ENCODE assay signal across 19 cellular contexts in the genomic region with DNA sequence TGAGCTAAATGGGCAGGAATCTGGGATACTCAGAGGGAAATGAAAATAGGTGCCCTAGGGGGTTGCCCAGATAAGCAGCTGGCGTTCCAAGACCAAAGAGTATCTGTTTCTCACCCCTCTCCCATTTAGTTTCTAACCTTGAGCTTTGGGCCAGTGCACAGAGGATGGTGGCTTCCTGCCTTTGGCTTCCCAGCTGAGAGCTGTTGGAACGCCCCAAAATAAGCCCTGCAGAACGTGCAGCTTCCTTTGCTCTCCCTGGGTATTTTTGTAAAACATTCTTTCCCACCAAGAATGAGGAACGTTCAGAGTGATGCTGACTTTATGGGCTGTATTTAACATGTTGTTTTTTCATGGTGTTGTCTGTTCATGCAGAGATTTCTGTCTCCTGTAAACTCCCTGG.
DNase-seq lines count a peak whose midpoint lies in the region; ATAC-seq and TF ChIP-seq lines count a peak whose summit lies in the region.
"Had no signal": no experiment of that assay in that cellular context is flagged by ENCODE, and none has a peak within 500 bp of the region (broad histone marks: within the 10 kb centered on the region; RNA-seq: fewer than 3 reads in every experiment).

No MANE protein-coding gene starts in this region.

- H3K27me3 ChIP-seq in DOHH2 (ENCODE audit: control insufficient read depth, low read length) (no peaks in the 10 kb centered on the region), muscle layer of colon (ENCODE audit: control insufficient read depth in 1 of 2, insufficient read depth in 2 of 2, low read length in 2 of 2) (no peaks in the 10 kb centered on the region), thoracic aorta (replicated peaks; ENCODE audit: insufficient read depth) (no peaks in the 10 kb centered on the region)

- H3K4me2 ChIP-seq in DOHH2 (ENCODE audit: low read length), result peak overlapping the region; percentile 81

- peaks cover 86% of the 10 kb centered on the region for H3K4me1 ChIP-seq in DOHH2 (ENCODE audit: control insufficient read depth, low read length)
- H3K4me1 ChIP-seq in muscle layer of colon (ENCODE audit: insufficient read depth, low read length), result peaks cover 47% of the 10 kb centered on the region
- peaks cover 38 to 81% of the 10 kb centered on the region in 2 donors for H3K4me1 ChIP-seq in thoracic aorta (ENCODE audit: control insufficient read depth in 1 of 2, low read depth in 2 of 2)

- H3K27me3 Mint-ChIP-seq in activated T-helper 17 cell treated with anti-CD3 and anti-CD28 coated beads, Interleukin-2, amount 50 U/mL, for 72 hours, result no peaks in the 10 kb centered on the region
- H3K27me3 Mint-ChIP-seq: activated B cell treated with CpG ODN at 0.5 μM for 24 hours; activated CD8-positive, alpha-beta memory T cell treated with anti-CD3 and anti-CD28 coated beads, Interleukin-2, amount 10 ng/mL, durations not matched to agents 7 days and 5 days had no signal

- H3K79me2 ChIP-seq in DOHH2 (ENCODE audit: control insufficient read depth, low read length), result peaks cover 6% of the 10 kb centered on the region; the same call in 1 of the 2 replicates

- H3K4me1 Mint-ChIP-seq in activated T-helper 17 cell treated with anti-CD3 and anti-CD28 coated beads, Interleukin-2, amount 50 U/mL, for 72 hours, result peaks cover 16% of the 10 kb centered on the region

- ATAC-seq in activated T-helper 17 cell treated with anti-CD3 and anti-CD28 coated beads, Interleukin-2, amount 50 U/mL, for 72 hours (replicated peaks), result no peak
- ATAC-seq in thoracic aorta (ENCODE audit: insufficient number of reproducible peaks, low FRiP score, low read depth) (no peak), GM18907 (IDR thresholded peaks at IDR 0.05; ENCODE audit: unreplicated experiment) (no peak), HG02798 (IDR thresholded peaks at IDR 0.05; ENCODE audit: poor library complexity, unreplicated experiment) (no peak)
- ATAC-seq: activated CD8-positive, alpha-beta memory T cell treated with anti-CD3 and anti-CD28 coated beads, Interleukin-2, amount 10 ng/mL, durations not matched to agents 7 days and 5 days had no signal

- peaks cover 9% of the 10 kb centered on the region for H3K36me3 ChIP-seq in DOHH2 (ENCODE audit: control insufficient read depth, low read length)
- H3K36me3 ChIP-seq in muscle layer of colon (ENCODE audit: insufficient read depth, low read length), result peaks cover 18% of the 10 kb centered on the region
- no peaks in the 10 kb centered on the region for H3K36me3 ChIP-seq in thoracic aorta

- H3K36me3 Mint-ChIP-seq in activated T-helper 17 cell treated with anti-CD3 and anti-CD28 coated beads, Interleukin-2, amount 50 U/mL, for 72 hours (ENCODE audit: low read depth), result no peaks in the 10 kb centered on the region

- H3F3A ChIP-seq in DOHH2 (ENCODE audit: control insufficient read depth, insufficient read depth), result peaks cover 36% of the 10 kb centered on the region

- DNase-seq in thoracic aorta (ENCODE audit: low spot score) (no peak), DMS79 treated with DMSO at 0.1 percent for 48 hours (lab: John Stamatoyannopoulos, UW) (no peak), globus pallidus (ENCODE audit: low spot score) (no peak)
- DNase-seq: activated B cell treated with CpG ODN at 0.5 μM for 24 hours; activated CD8-positive, alpha-beta memory T cell treated with anti-CD3 and anti-CD28 coated beads, Interleukin-2, amount 10 ng/mL, durations not matched to agents 7 days and 5 days; activated gamma-delta T cell; glutamatergic neuron; KG1; NCI-H1417; NK-92 treated with Interleukin-12 subunit alpha and Interleukin-12 subunit beta, amount 100 ng/mL, for 24 hours; occipital lobe; stimulated activated CD4-positive, alpha-beta T cell treated with anti-CD3 and anti-CD28 coated beads, Interleukin-4, amount 100 ng/mL, for 4 hours had no signal

- H3K4me3 ChIP-seq in DOHH2 (ENCODE audit: low read length) (peak overlapping the region; percentile 54), muscle layer of colon (ENCODE audit: low read depth in 1 of 2, low read length in 2 of 2) (peak overlapping the region in 1 of 2 donors; percentile 55), thoracic aorta (peak overlapping the region; percentile 71)

- H3K27ac ChIP-seq in DOHH2 (ENCODE audit: low read depth, low read length), result peak overlapping the region; percentile 90
- peak overlapping the region; percentile 96 for H3K27ac ChIP-seq in muscle layer of colon (ENCODE audit: low read depth, low read length)
- peak overlapping the region; percentile 98 for H3K27ac ChIP-seq in thoracic aorta
- H3K27ac ChIP-seq: epithelial cell of prostate had no signal

- no peaks in the 10 kb centered on the region for H3K9me3 Mint-ChIP-seq in activated T-helper 17 cell treated with anti-CD3 and anti-CD28 coated beads, Interleukin-2, amount 50 U/mL, for 72 hours
- H3K9me3 Mint-ChIP-seq: activated B cell treated with CpG ODN at 0.5 μM for 24 hours; T-helper 1 cell treated with Interleukin-12 subunit alpha and Interleukin-12 subunit beta and Interleukin-4 antibody, amounts not matched to agents 30 μg/mL and 1 μg/mL, for 36 hours had no signal

- H4K20me1 ChIP-seq in DOHH2 (ENCODE audit: control insufficient read depth, insufficient read depth, low read depth, low read length), result no peaks in the 10 kb centered on the region

- no peak overlapping the region for H3K4me3 Mint-ChIP-seq in activated T-helper 17 cell treated with anti-CD3 and anti-CD28 coated beads, Interleukin-2, amount 50 U/mL, for 72 hours
- H3K4me3 Mint-ChIP-seq: activated B cell treated with CpG ODN at 0.5 μM for 24 hours; activated CD8-positive, alpha-beta memory T cell treated with anti-CD3 and anti-CD28 coated beads, Interleukin-2, amount 10 ng/mL, durations not matched to agents 7 days and 5 days; T-helper 1 cell treated with Interleukin-12 subunit alpha and Interleukin-12 subunit beta and Interleukin-4 antibody, amounts not matched to agents 30 μg/mL and 1 μg/mL, for 36 hours had no signal

- no peaks in the 10 kb centered on the region for H3K9me2 ChIP-seq in DOHH2 (replicated peaks; ENCODE audit: control insufficient read depth, low read length)

- TF ChIP-seq CTCF in DOHH2 (IDR thresholded peaks at IDR 0.05; ENCODE audit: low read depth, low read length, poor library complexity, severe bottlenecking) (no peak), thoracic aorta (IDR thresholded peaks at IDR 0.05) (no peak)

- H3K9me3 ChIP-seq in DOHH2 (ENCODE audit: control insufficient read depth, insufficient read depth, low read length), result no peaks in the 10 kb centered on the region
- H3K9me3 ChIP-seq in muscle layer of colon (ENCODE audit: low read length), result no peaks in the 10 kb centered on the region
- no peaks in the 10 kb centered on the region for H3K9me3 ChIP-seq in thoracic aorta

- peak overlapping the region; percentile 5 for H3K27ac Mint-ChIP-seq in activated T-helper 17 cell treated with anti-CD3 and anti-CD28 coated beads, Interleukin-2, amount 50 U/mL, for 72 hours
- H3K27ac Mint-ChIP-seq: activated B cell treated with CpG ODN at 0.5 μM for 24 hours; activated CD8-positive, alpha-beta memory T cell treated with anti-CD3 and anti-CD28 coated beads, Interleukin-2, amount 10 ng/mL, durations not matched to agents 7 days and 5 days; T-helper 1 cell treated with Interleukin-12 subunit alpha and Interleukin-12 subunit beta and Interleukin-4 antibody, amounts not matched to agents 30 μg/mL and 1 μg/mL, for 36 hours had no signal

- H3K9ac ChIP-seq in muscle layer of colon (ENCODE audit: low read length), result peak overlapping the region; percentile 36
